1 cellular context compared by ENCODE assay signal in genomic region chr1:160342953-160343869, GRCh38.
TF ChIP-seq lines count a peak whose summit lies in the region.

TSS of gene COPA (minus strand) at chr1:160343250. CDS start at chr1:160343170, 80 bp downstream.
TSS of gene NCSTN (plus strand) at chr1:160343383. CDS start at chr1:160343397, 14 bp downstream.

TF ChIP-seq in HepG2, 621 proteins besides CTCF, POLR2A, EP300 and RAD21 (continued from another document and continues in another):
- no peak for TF ChIP-seq FOXO4 (CRISPR knock-in tag; conservative IDR thresholded peaks at IDR 0.05)
- TF ChIP-seq ZNF644 (CRISPR knock-in tag; IDR thresholded peaks at IDR 0.05; ENCODE audit: low read depth) = no peak
- TF ChIP-seq ZC3H13 (CRISPR knock-in tag; IDR thresholded peaks at IDR 0.05) = peak; percentile 16; the same call in 1 of the 2 replicates
- peak; percentile 90; the same call in 1 of the 2 replicates for TF ChIP-seq ZNF44 (CRISPR knock-in tag; IDR thresholded peaks at IDR 0.05)
- TF ChIP-seq ZNF713 (CRISPR knock-in tag; IDR thresholded peaks at IDR 0.05) = no peak
- peak; percentile 81; the same call in 1 of the 2 replicates for TF ChIP-seq SIN3B (IDR thresholded peaks at IDR 0.05; ENCODE audit: low read length)
- no peak for TF ChIP-seq ZSCAN20 (CRISPR knock-in tag; IDR thresholded peaks at IDR 0.05; ENCODE audit: borderline replicate concordance)
- TF ChIP-seq PRDM10 (CRISPR knock-in tag; IDR thresholded peaks at IDR 0.05; ENCODE audit: low read depth) = 0 out of 2 replicates have a peak, but pooled peaks have one; percentile 60
- no peak; the same call in 1 of the 2 replicates for TF ChIP-seq BCL6 (CRISPR knock-in tag; IDR thresholded peaks at IDR 0.05)
- TF ChIP-seq DNMT3B (CRISPR knock-in tag; conservative IDR thresholded peaks at IDR 0.05) = peak; percentile 57; the same call in 1 of the 2 replicates
- 0 out of 2 replicates have a peak, but pooled peaks have one; percentile 20 for TF ChIP-seq HMG20A (CRISPR knock-in tag; IDR thresholded peaks at IDR 0.05; ENCODE audit: borderline replicate concordance)
- no peak for TF ChIP-seq BCLAF1 (IDR thresholded peaks at IDR 0.05)
- peak; percentile 86; the same call in 1 of the 2 replicates for TF ChIP-seq ZNF605 (CRISPR knock-in tag; IDR thresholded peaks at IDR 0.05)
- no peak for TF ChIP-seq ZBTB49 (CRISPR knock-in tag; IDR thresholded peaks at IDR 0.05; ENCODE audit: borderline replicate concordance)
- peak; percentile 56 for TF ChIP-seq HNF4A (CRISPR knock-in tag; IDR thresholded peaks at IDR 0.05)
- TF ChIP-seq MYC (CRISPR knock-in tag; IDR thresholded peaks at IDR 0.05; ENCODE audit: borderline replicate concordance) = peak; percentile 74; the same call in 1 of the 2 replicates
- no peak for TF ChIP-seq SKIL (CRISPR knock-in tag; IDR thresholded peaks at IDR 0.05; ENCODE audit: borderline replicate concordance)
- no peak; the same call in 1 of the 2 replicates for TF ChIP-seq MTA1 (CRISPR knock-in tag; IDR thresholded peaks at IDR 0.05; ENCODE audit: borderline replicate concordance)
- TF ChIP-seq ZNF317 (CRISPR knock-in tag; IDR thresholded peaks at IDR 0.05) = 0 out of 2 replicates have a peak, but pooled peaks have one; percentile 63
- no peak for TF ChIP-seq ZFP36L2 (CRISPR knock-in tag; IDR thresholded peaks at IDR 0.05)
- TF ChIP-seq ZNF703 (CRISPR knock-in tag; IDR thresholded peaks at IDR 0.05; ENCODE audit: borderline replicate concordance) = no peak
- TF ChIP-seq ATM (IDR thresholded peaks at IDR 0.05; ENCODE audit: borderline replicate concordance) = no peak
- TF ChIP-seq ZNF101 (CRISPR knock-in tag; IDR thresholded peaks at IDR 0.05; ENCODE audit: borderline replicate concordance, low read depth) = no peak
- TF ChIP-seq NFE2 (CRISPR knock-in tag; IDR thresholded peaks at IDR 0.05) = no peak
- TF ChIP-seq MBNL3 (CRISPR knock-in tag; conservative IDR thresholded peaks at IDR 0.05) = no peak
- no peak for TF ChIP-seq ZBTB3 (CRISPR knock-in tag; IDR thresholded peaks at IDR 0.05; ENCODE audit: borderline replicate concordance, low read depth)
- TF ChIP-seq CSRNP1 (CRISPR knock-in tag; IDR thresholded peaks at IDR 0.05) = no peak; the same call in 1 of the 2 replicates
- no peak for TF ChIP-seq ZBTB44 (CRISPR knock-in tag; IDR thresholded peaks at IDR 0.05)
- TF ChIP-seq CHD4 (IDR thresholded peaks at IDR 0.05; ENCODE audit: borderline replicate concordance, low read length) = no peak
- TF ChIP-seq ARHGAP35 (CRISPR knock-in tag; IDR thresholded peaks at IDR 0.05; ENCODE audit: borderline replicate concordance) = no peak; the same call in 1 of the 2 replicates
- TF ChIP-seq NR0B2 (CRISPR knock-in tag; IDR thresholded peaks at IDR 0.05) = peak; percentile 83; the same call in 1 of the 2 replicates
- TF ChIP-seq TCF7 (IDR thresholded peaks at IDR 0.05; ENCODE audit: low read depth) = no peak
- TF ChIP-seq XBP1 (CRISPR knock-in tag; IDR thresholded peaks at IDR 0.05) = no peak
- 0 out of 2 replicates have a peak, but pooled peaks have one; percentile 27 for TF ChIP-seq NCOR1 (IDR thresholded peaks at IDR 0.05; ENCODE audit: borderline replicate concordance, low read length)
- no peak for TF ChIP-seq ZNF7 (CRISPR knock-in tag; IDR thresholded peaks at IDR 0.05)
- TF ChIP-seq ZNF691 (CRISPR knock-in tag; IDR thresholded peaks at IDR 0.05; ENCODE audit: borderline replicate concordance, low read depth) = no peak
- no peak for TF ChIP-seq SNAI1 (CRISPR knock-in tag; IDR thresholded peaks at IDR 0.05; ENCODE audit: borderline replicate concordance)
- no peak for TF ChIP-seq ZNF773 (CRISPR knock-in tag; IDR thresholded peaks at IDR 0.05; ENCODE audit: borderline replicate concordance)
- TF ChIP-seq ZNF883 (CRISPR knock-in tag; IDR thresholded peaks at IDR 0.05; ENCODE audit: not compliant biosample characterization) = peak; percentile 75
- TF ChIP-seq ZNF879 (CRISPR knock-in tag; IDR thresholded peaks at IDR 0.05) = no peak
- TF ChIP-seq SMC3 (IDR thresholded peaks at IDR 0.05; ENCODE audit: low read length) = no peak
- TF ChIP-seq ZNF513 (CRISPR knock-in tag; conservative IDR thresholded peaks at IDR 0.05) = no peak
- TF ChIP-seq MED8 (CRISPR knock-in tag; IDR thresholded peaks at IDR 0.05; ENCODE audit: insufficient replicate concordance) = peak; percentile 86
